8 cellular contexts compared by ENCODE assay signal in the genomic region with DNA sequence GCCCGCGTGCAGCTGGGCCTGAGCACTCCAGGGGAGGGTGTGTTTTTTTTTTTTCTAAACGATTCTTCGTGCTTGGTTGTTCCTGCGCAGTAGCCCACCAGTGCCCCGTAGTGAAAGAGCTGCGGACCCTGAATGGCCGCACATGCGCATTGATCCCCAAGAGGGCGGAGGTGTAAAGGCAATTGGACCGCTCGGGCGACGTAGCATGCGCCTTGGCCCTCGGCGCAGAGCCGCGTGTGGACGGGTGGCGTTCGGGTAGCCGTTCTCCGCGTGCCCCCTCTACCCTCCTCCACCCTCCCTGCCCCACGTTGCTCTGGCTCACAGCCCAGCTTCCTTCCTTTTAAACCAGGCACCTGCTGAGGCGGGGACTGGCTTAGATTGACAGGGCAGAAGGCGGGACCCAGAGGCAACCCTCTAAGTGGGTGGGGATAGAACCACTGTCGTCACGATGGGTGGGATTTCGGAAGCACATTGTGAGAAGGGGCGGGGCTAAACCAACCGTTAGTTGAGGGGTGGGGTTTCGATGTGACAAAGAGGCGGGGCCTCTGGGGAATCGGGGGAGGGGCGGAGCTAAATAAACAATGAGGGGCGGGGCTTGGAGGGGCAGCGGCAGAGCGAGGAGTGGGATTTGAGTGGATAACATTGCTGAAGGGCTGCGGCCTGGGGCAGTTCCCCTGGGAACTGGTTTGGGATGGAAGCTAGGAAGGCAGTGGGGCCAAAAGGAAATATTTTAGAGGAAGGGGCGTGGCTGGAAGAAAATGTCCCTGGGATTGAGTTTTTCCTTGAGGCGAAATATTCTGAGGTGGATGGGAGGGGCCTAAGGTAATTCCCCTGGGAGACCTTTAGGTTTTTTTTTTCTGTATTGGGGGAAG. TPM values are rescaled to one million over a fixed set of nuclear protein-coding genes. Genes with fewer than 3 reads are reported as not detected.
A peak's percentile ranks its signal among the peaks of the same experiment; 100 is the strongest.
DNase-seq lines count a peak whose midpoint lies in the region; ATAC-seq, FAIRE-seq and TF ChIP-seq lines count a peak whose summit lies in the region.

No MANE protein-coding gene starts in this region.

- peak overlapping the region; percentile 99 for H3K27ac Mint-ChIP-seq in activated naive CD8-positive, alpha-beta T cell treated with anti-CD3 and anti-CD28 coated beads for 36 hours

- H3K27me3 Mint-ChIP-seq in activated naive CD8-positive, alpha-beta T cell treated with anti-CD3 and anti-CD28 coated beads for 36 hours: peaks cover 10% of the 10 kb centered on the region

- DNase-seq in GM10248 (ENCODE audit: extremely low spot score): peak; percentile 97
- DNase-seq in NCI-H1105 (lab: John Stamatoyannopoulos, UW): peak; percentile 96
- DNase-seq in SKM-1 (lab: John Stamatoyannopoulos, UW; ENCODE audit: unreplicated experiment): peak; percentile 74
- peak; percentile 90 for DNase-seq in activated naive CD8-positive, alpha-beta T cell treated with anti-CD3 and anti-CD28 coated beads for 36 hours
- peak; percentile 94 for DNase-seq in Right ventricle myocardium superior
- DNase-seq in pancreas: peak in 5 of 6 donors; percentile 89 to 96 (median 93)
- peak; percentile 87 to 93 for DNase-seq in tibial artery

- peaks cover 5% of the 10 kb centered on the region for H3K9me3 Mint-ChIP-seq in activated naive CD8-positive, alpha-beta T cell treated with anti-CD3 and anti-CD28 coated beads for 36 hours

- TF ChIP-seq CTCF in GM10248 (IDR thresholded peaks at IDR 0.05; ENCODE audit: control extremely low read depth, extremely low read depth, low read depth, missing control alignments) (no peak), pancreas (IDR thresholded peaks at IDR 0.05) (peak in 1 of 4 donors; percentile 17), tibial artery (IDR thresholded peaks at IDR 0.05) (peak in 1 of 2 experiments; percentile 32)

- H3K4me3 ChIP-seq in pancreas: peak overlapping the region; percentile 63 to 90 (median 85)
- peak overlapping the region; percentile 71 to 94 for H3K4me3 ChIP-seq in tibial artery

- peak overlapping the region; percentile 67 to 93 (median 87) for H3K27ac ChIP-seq in pancreas
- peak overlapping the region; percentile 79 to 91 for H3K27ac ChIP-seq in tibial artery

- peaks cover 43% of the 10 kb centered on the region for H3K4me1 Mint-ChIP-seq in activated naive CD8-positive, alpha-beta T cell treated with anti-CD3 and anti-CD28 coated beads for 36 hours

- FAIRE-seq in pancreas (lab: Jason Lieb, UNC): peak; percentile 70

- peak; percentile 52 for ATAC-seq in HG02623 (IDR thresholded peaks at IDR 0.05; ENCODE audit: unreplicated experiment)
- peak; percentile 92 for ATAC-seq in Right ventricle myocardium superior (ENCODE audit: poor library complexity)
- ATAC-seq in pancreas: peak; percentile 86 to 92 (median 88)

- CTCF ChIA-PET in GM10248 (lab: Yijun Ruan, JAX): interaction anchor here (0.5 to 4.8 kb wide), 4 partner anchors 9 to 54 kb away, joined by 3 to 23 read pairs (median 6); no protein-coding TSS in a partner anchor

- H3K4me1 ChIP-seq in pancreas (peaks cover 9 to 13% (median 9%) of the 10 kb centered on the region in 3 donors), tibial artery (peaks cover 0 to 32% (median 18%) of the 10 kb centered on the region in 4 donors)

- H3K36me3 ChIP-seq in pancreas (no peaks in the 10 kb centered on the region), tibial artery (peaks cover 5 to 37% (median 8%) of the 10 kb centered on the region in 3 donors)

- WGBS in pancreas, 2 donors: 3 to 4% methylated on average over 43 of the region's 43 CpGs

- H3K4me3 Mint-ChIP-seq in activated naive CD8-positive, alpha-beta T cell treated with anti-CD3 and anti-CD28 coated beads for 36 hours: peak overlapping the region; percentile 97

- H3K9me3 ChIP-seq in pancreas: no peaks in the 10 kb centered on the region
- no peaks in the 10 kb centered on the region for H3K9me3 ChIP-seq in tibial artery

- POLR2A ChIA-PET in GM10248 (lab: Yijun Ruan, JAX): interaction anchor here (0.6 to 3.9 kb wide), 15 partner anchors 9 to 399 kb away, joined by 3 to 36 read pairs (median 4); a partner anchor contains a TSS

- peaks cover 63% of the 10 kb centered on the region for H3K36me3 Mint-ChIP-seq in activated naive CD8-positive, alpha-beta T cell treated with anti-CD3 and anti-CD28 coated beads for 36 hours

- intact Hi-C loops in Right ventricle myocardium superior (cut with DNase I) (no loop called here), pancreas (cut with DNase I) (no loop called here), tibial artery (cut with DNase I; ENCODE audit: low total_unique reads) (loop anchor here (5.0 to 10.0 kb wide), 2 partner anchors 97 to 205 kb away; a partner anchor contains a TSS)

- H3K27me3 ChIP-seq in pancreas (no peaks in the 10 kb centered on the region), tibial artery (no peaks in the 10 kb centered on the region)

RNA-seq across cellular contexts. Expression of a gene that starts 0.5 kb away (rescaled TPM):
- 100 to 1,000 TPM; 164 to 179 TPM for total RNA-seq in activated naive CD8-positive, alpha-beta T cell treated with anti-CD3 and anti-CD28 coated beads for 36 hours
- total RNA-seq in Right ventricle myocardium superior (28.2 TPM), pancreas (10 to 100 TPM; 11.4 to 26.4 (median 15.0) TPM)
- polyA plus RNA-seq in pancreas: 10 to 100 TPM; 19.6 to 20.7 TPM

RNA-seq across cellular contexts. Expression of a gene that starts 0.8 kb away (rescaled TPM):
- total RNA-seq in activated naive CD8-positive, alpha-beta T cell treated with anti-CD3 and anti-CD28 coated beads for 36 hours: 10 to 100 TPM; 23.4 to 25.4 TPM
- total RNA-seq in Right ventricle myocardium superior: 7.2 TPM
- 10 to 100 TPM in 3 of 6 donors, 1 to 10 TPM in 3; 8.2 to 16.6 (median 11.2) TPM for total RNA-seq in pancreas
- polyA plus RNA-seq in pancreas: 10 to 100 TPM; 16.0 to 25.7 TPM

RNA-seq across cellular contexts. Expression of a gene that starts 31.1 kb away (rescaled TPM):
- total RNA-seq in activated naive CD8-positive, alpha-beta T cell treated with anti-CD3 and anti-CD28 coated beads for 36 hours: not detected
- total RNA-seq in Right ventricle myocardium superior (0.75 TPM), pancreas (10 to 100 TPM in 1 of 6 donors, 1 to 10 TPM in 3, under 1 TPM in 2; 0.14 to 26.5 (median 1.6) TPM)
- polyA plus RNA-seq in pancreas: 1 to 10 TPM in 1 of 2 donors, under 1 TPM in 1; 0.35 to 5.1 TPM

RNA-seq across cellular contexts. Expression of a gene that starts 33.2 kb away (rescaled TPM):
- 1 to 10 TPM; 2.3 to 2.9 TPM for total RNA-seq in activated naive CD8-positive, alpha-beta T cell treated with anti-CD3 and anti-CD28 coated beads for 36 hours
- total RNA-seq in Right ventricle myocardium superior (not detected), pancreas (1 to 10 TPM in 2 of 6 donors, under 1 TPM in 4; 0.23 to 4.0 (median 0.63) TPM)
- 1 to 10 TPM in 1 of 2 donors, under 1 TPM in 1; 0.45 to 1.1 TPM for polyA plus RNA-seq in pancreas

RNA-seq across cellular contexts. Expression of a gene that starts 52.3 kb away (rescaled TPM):
- 10 to 100 TPM; 22.6 to 24.0 TPM for total RNA-seq in activated naive CD8-positive, alpha-beta T cell treated with anti-CD3 and anti-CD28 coated beads for 36 hours
- total RNA-seq in Right ventricle myocardium superior: 46.0 TPM
- 10 to 100 TPM; 21.0 to 34.3 (median 29.9) TPM for total RNA-seq in pancreas
- polyA plus RNA-seq in pancreas: 10 to 100 TPM; 74.0 to 99.3 TPM

Comparison
In these comparisons a context has a peak if more than half of its experiments do, and no peak if none do; other contexts are left out.
1. Peak in every context shown above with its lines: DNase-seq, ATAC-seq, H3K4me3 ChIP-seq and H3K27ac ChIP-seq.